1 cellular context compared by ENCODE assay signal in genomic region chr3:65535260-65535659, GRCh38.
TF ChIP-seq lines count a peak whose summit lies in the region.

No MANE protein-coding gene starts in this region.

TF ChIP-seq in K562, 482 proteins besides CTCF, POLR2A, EP300 and RAD21 (continued from another document):
- peak; percentile 39; the same call in 1 of the 2 replicates for TF ChIP-seq ZBTB40 (IDR thresholded peaks at IDR 0.05)
- no peak for TF ChIP-seq ZBTB40 (CRISPR knock-in tag; IDR thresholded peaks at IDR 0.05)
